22 cellular contexts compared by ENCODE assay signal in genomic region chr15:85614059-85614458, GRCh38.
DNase-seq lines count a peak whose midpoint lies in the region; ATAC-seq and TF ChIP-seq lines count a peak whose summit lies in the region.
"Had no signal": no experiment of that assay in that cellular context is flagged by ENCODE, and none has a peak within 500 bp of the region (broad histone marks: within the 10 kb centered on the region; RNA-seq: fewer than 3 reads in every experiment).

No MANE protein-coding gene starts in this region.

- intact Hi-C loops in thyroid gland (cut with DNase I), result no loop called here
- intact Hi-C loops in posterior vena cava (cut with DNase I), result no loop called here

- TF ChIP-seq CTCF in thyroid gland (IDR thresholded peaks at IDR 0.05), result no peak

- CTCF ChIA-PET in T-cell (lab: Charles Lee), result no interaction called here

- H3K9me3 ChIP-seq in thyroid gland, result no peaks in the 10 kb centered on the region
- H3K9me3 ChIP-seq: Caco-2, tibial artery had no signal

- H3K4me1 ChIP-seq in thyroid gland, result peaks cover 32 to 53% of the 10 kb centered on the region in 2 donors

- H3K27me3 ChIP-seq in thyroid gland, result no peaks in the 10 kb centered on the region
- H3K27me3 ChIP-seq: tibial artery had no signal

- H3K9me3 Mint-ChIP-seq in activated naive CD8-positive, alpha-beta T cell treated with anti-CD3 and anti-CD28 coated beads, Interleukin-2, amount 50 U/mL, for 24 hours, result no peaks in the 10 kb centered on the region
- no peaks in the 10 kb centered on the region for H3K9me3 Mint-ChIP-seq in activated naive CD8-positive, alpha-beta T cell treated with anti-CD3 and anti-CD28 coated beads for 36 hours
- no peaks in the 10 kb centered on the region for H3K9me3 Mint-ChIP-seq in T-cell
- H3K9me3 Mint-ChIP-seq: IgD-negative memory B cell; natural killer cell treated with Interleukin-12 subunit alpha and Interleukin-12 subunit beta and Interleukin-15 and Interleukin-18, amount 100 ng/mL, for 72 hours had no signal

- no peak for DNase-seq in activated naive CD8-positive, alpha-beta T cell treated with anti-CD3 and anti-CD28 coated beads, Interleukin-2, amount 50 U/mL, for 24 hours
- DNase-seq in activated naive CD8-positive, alpha-beta T cell treated with anti-CD3 and anti-CD28 coated beads for 36 hours, result no peak
- no peak for DNase-seq in T-cell
- peak; percentile 60 for DNase-seq in kidney glomerular epithelial cell (lab: John Stamatoyannopoulos, UW)
- peak; percentile 8 to 25 for DNase-seq in thyroid gland
- no peak for DNase-seq in SKM-1 treated with dmso at 0.1 percent for 144 hours (lab: John Stamatoyannopoulos, UW; ENCODE audit: unreplicated experiment)
- no peak for DNase-seq in posterior vena cava (ENCODE audit: low spot score)
- no peak for DNase-seq in D341Med (ENCODE audit: low spot score)
- DNase-seq: activated CD4-positive, alpha-beta T cell treated with anti-CD3 and anti-CD28 coated beads for 48 hours; activated naive CD4-positive, alpha-beta T cell treated with Interleukin-2 at 50 U/mL for 16 hours; Caco-2; effector memory CD4-positive, alpha-beta T cell; foreskin fibroblast; mammary epithelial cell; NCI-H1092 treated with DMSO at 0.1 percent for 48 hours; NCI-H2227 treated with DMSO at 0.1 percent for 48 hours; NK-92 treated with Interleukin-12 subunit alpha and Interleukin-12 subunit beta, amount 100 ng/mL, for 24 hours; stimulated activated CD4-positive, alpha-beta T cell treated with anti-CD3 and anti-CD28 coated beads, Interleukin-2, amount 100 ng/mL, for 48 hours; tibial artery had no signal

- H3K4me1 Mint-ChIP-seq in activated naive CD8-positive, alpha-beta T cell treated with anti-CD3 and anti-CD28 coated beads, Interleukin-2, amount 50 U/mL, for 24 hours, result peaks cover 26% of the 10 kb centered on the region
- peaks cover 32% of the 10 kb centered on the region for H3K4me1 Mint-ChIP-seq in activated naive CD8-positive, alpha-beta T cell treated with anti-CD3 and anti-CD28 coated beads for 36 hours
- peaks cover 14 to 22% (median 21%) of the 10 kb centered on the region in 3 donors for H3K4me1 Mint-ChIP-seq in T-cell

- ATAC-seq in activated naive CD8-positive, alpha-beta T cell treated with anti-CD3 and anti-CD28 coated beads, Interleukin-2, amount 50 U/mL, for 24 hours, result no peak
- no peak for ATAC-seq in T-cell (replicated peaks in 1 of 4)
- ATAC-seq: natural killer cell treated with Interleukin-12 subunit alpha and Interleukin-12 subunit beta and Interleukin-15 and Interleukin-18, amount 100 ng/mL, for 72 hours; Right ventricle myocardium inferior had no signal

- POLR2A ChIA-PET in T-cell (lab: Charles Lee), result interaction anchor here in 1 of 2 donors (0.6 kb wide), 1 partner anchor 235 kb away, joined by 12 read pairs; no protein-coding TSS in a partner anchor

- no peaks in the 10 kb centered on the region for H3K36me3 ChIP-seq in thyroid gland
- H3K36me3 ChIP-seq: tibial artery had no signal

- no peak overlapping the region for H3K4me3 Mint-ChIP-seq in activated naive CD8-positive, alpha-beta T cell treated with anti-CD3 and anti-CD28 coated beads, Interleukin-2, amount 50 U/mL, for 24 hours
- H3K4me3 Mint-ChIP-seq in activated naive CD8-positive, alpha-beta T cell treated with anti-CD3 and anti-CD28 coated beads for 36 hours, result no peak overlapping the region
- no peak overlapping the region for H3K4me3 Mint-ChIP-seq in T-cell
- H3K4me3 Mint-ChIP-seq: IgD-negative memory B cell; natural killer cell treated with Interleukin-12 subunit alpha and Interleukin-12 subunit beta and Interleukin-15 and Interleukin-18, amount 100 ng/mL, for 72 hours had no signal

- peaks cover 10% of the 10 kb centered on the region for H3K36me3 Mint-ChIP-seq in activated naive CD8-positive, alpha-beta T cell treated with anti-CD3 and anti-CD28 coated beads, Interleukin-2, amount 50 U/mL, for 24 hours (ENCODE audit: low read depth)
- peaks cover 5% of the 10 kb centered on the region for H3K36me3 Mint-ChIP-seq in activated naive CD8-positive, alpha-beta T cell treated with anti-CD3 and anti-CD28 coated beads for 36 hours
- H3K36me3 Mint-ChIP-seq in T-cell, result peaks cover 13% of the 10 kb centered on the region
- H3K36me3 Mint-ChIP-seq: IgD-negative memory B cell; natural killer cell treated with Interleukin-12 subunit alpha and Interleukin-12 subunit beta and Interleukin-15 and Interleukin-18, amount 100 ng/mL, for 72 hours had no signal

- H3K27me3 Mint-ChIP-seq in activated naive CD8-positive, alpha-beta T cell treated with anti-CD3 and anti-CD28 coated beads, Interleukin-2, amount 50 U/mL, for 24 hours, result no peaks in the 10 kb centered on the region
- no peaks in the 10 kb centered on the region for H3K27me3 Mint-ChIP-seq in activated naive CD8-positive, alpha-beta T cell treated with anti-CD3 and anti-CD28 coated beads for 36 hours
- no peaks in the 10 kb centered on the region for H3K27me3 Mint-ChIP-seq in T-cell
- H3K27me3 Mint-ChIP-seq: IgD-negative memory B cell; natural killer cell treated with Interleukin-12 subunit alpha and Interleukin-12 subunit beta and Interleukin-15 and Interleukin-18, amount 100 ng/mL, for 72 hours had no signal

- peak overlapping the region; percentile 3 for H3K27ac Mint-ChIP-seq in activated naive CD8-positive, alpha-beta T cell treated with anti-CD3 and anti-CD28 coated beads, Interleukin-2, amount 50 U/mL, for 24 hours
- no peak overlapping the region for H3K27ac Mint-ChIP-seq in activated naive CD8-positive, alpha-beta T cell treated with anti-CD3 and anti-CD28 coated beads for 36 hours
- H3K27ac Mint-ChIP-seq in T-cell, result peak overlapping the region; percentile 37 to 68
- H3K27ac Mint-ChIP-seq: natural killer cell treated with Interleukin-12 subunit alpha and Interleukin-12 subunit beta and Interleukin-15 and Interleukin-18, amount 100 ng/mL, for 72 hours had no signal

- WGBS in thyroid gland, 2 donors, result 22 to 32% methylated on average over 5 of the region's 5 CpGs

- H3K27ac ChIP-seq in thyroid gland, result peak overlapping the region in 2 of 3 donors; percentile 32 to 77

- no peak for TF ChIP-seq POLR2A in thyroid gland (IDR thresholded peaks at IDR 0.05)

- H3K4me3 ChIP-seq in thyroid gland (replicated peaks in 1 of 3), result no peak overlapping the region
- H3K4me3 ChIP-seq: tibial artery had no signal

Comparison
In these comparisons a context has a peak if more than half of its experiments do, and no peak if none do; other contexts are left out.
1. DNase-seq: peak in kidney glomerular epithelial cell (single experiment) and thyroid gland (2 of 2); none in activated naive CD8-positive, alpha-beta T cell treated with anti-CD3 and anti-CD28 coated beads, Interleukin-2, amount 50 U/mL, for 24 hours (single experiment), activated naive CD8-positive, alpha-beta T cell treated with anti-CD3 and anti-CD28 coated beads for 36 hours (single experiment), T-cell (0 of 34), SKM-1 treated with dmso at 0.1 percent for 144 hours (single experiment), posterior vena cava (single experiment) and D341Med (single experiment).